Comparison of ENCODE assay signal across 35 cellular contexts in the genomic region with DNA sequence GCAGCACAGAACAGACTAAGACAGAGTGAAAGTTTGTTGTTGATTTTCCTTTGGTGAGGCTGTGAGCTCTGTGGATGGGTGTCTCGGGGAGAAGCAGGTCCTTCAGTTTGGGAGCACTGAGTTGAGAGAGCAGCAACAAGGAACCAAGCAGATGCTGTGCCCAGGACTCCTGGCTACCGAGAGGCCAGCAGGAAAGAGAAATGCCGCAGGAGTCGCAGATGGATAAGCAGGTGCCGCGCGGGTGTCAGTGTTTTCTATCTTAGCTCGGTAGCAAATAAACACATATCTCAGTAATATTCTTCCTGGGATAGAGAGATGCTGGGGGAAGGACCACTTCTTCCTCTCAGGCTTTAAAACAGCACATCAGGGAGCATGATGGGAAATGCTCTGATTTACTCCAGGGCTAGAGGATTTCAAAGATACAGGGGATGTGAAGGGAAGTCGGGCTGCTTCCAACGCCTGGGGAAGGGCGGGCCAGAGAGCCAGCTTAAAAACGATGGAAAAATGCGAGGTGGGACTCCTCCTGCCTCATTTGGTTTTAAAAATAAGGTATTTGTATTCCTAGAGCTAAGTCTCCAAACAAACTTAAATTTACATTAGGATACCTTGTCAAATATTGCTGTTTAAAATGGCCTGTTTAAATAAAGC.
"Had no signal": no experiment of that assay in that cellular context is flagged by ENCODE, and none has a peak within 500 bp of the region (broad histone marks: within the 10 kb centered on the region; RNA-seq: fewer than 3 reads in every experiment).

No MANE protein-coding gene starts in this region.

- H3K36me3 ChIP-seq: ascending aorta, cardiac muscle cell had no signal

- H3K4me1 ChIP-seq: ascending aorta had no signal

- H3K27me3 Mint-ChIP-seq: activated naive CD8-positive, alpha-beta T cell treated with anti-CD3 and anti-CD28 coated beads, Interleukin-2, amount 10 ng/mL, durations not matched to agents 7 days and 5 days had no signal

- H3K4me3 ChIP-seq: ascending aorta, cardiac muscle cell had no signal

- H3K4me1 Mint-ChIP-seq: activated CD4-positive, alpha-beta memory T cell treated with anti-CD3 and anti-CD28 coated beads, Interleukin-2, amount 10 ng/mL, durations not matched to agents 7 days and 5 days; activated CD4-positive, alpha-beta T cell treated with anti-CD3 and anti-CD28 coated beads for 36 hours; activated CD4-positive, alpha-beta T cell treated with anti-CD3 and anti-CD28 coated beads, Interleukin-2, amount 10 ng/mL, durations not matched to agents 7 days and 5 days; activated CD8-positive, alpha-beta memory T cell treated with anti-CD3 and anti-CD28 coated beads, Interleukin-2, amount 10 ng/mL, durations not matched to agents 7 days and 5 days; activated naive CD4-positive, alpha-beta T cell treated with anti-CD3 and anti-CD28 coated beads, Interleukin-2, amount 10 ng/mL, durations not matched to agents 7 days and 5 days; activated naive CD4-positive, alpha-beta T cell treated with anti-CD3 and anti-CD28 coated beads, Interleukin-2, amount 50 U/mL, for 24 hours; activated naive CD8-positive, alpha-beta T cell treated with anti-CD3 and anti-CD28 coated beads, Interleukin-2, amount 10 ng/mL, durations not matched to agents 7 days and 5 days; activated naive CD8-positive, alpha-beta T cell treated with anti-CD3 and anti-CD28 coated beads, Interleukin-2, amount 50 U/mL, for 24 hours had no signal

- ATAC-seq: activated CD4-positive, alpha-beta T cell treated with anti-CD3 and anti-CD28 coated beads for 36 hours; activated CD4-positive, CD25-positive, alpha-beta regulatory T cell treated with anti-CD3 and anti-CD28 coated beads, Interleukin-2, amount 50 U/mL, for 24 hours; activated CD8-positive, alpha-beta memory T cell treated with anti-CD3 and anti-CD28 coated beads, Interleukin-2, amount 10 ng/mL, durations not matched to agents 7 days and 5 days; activated CD8-positive, alpha-beta T cell treated with anti-CD3 and anti-CD28 coated beads, Interleukin-2, amount 10 ng/mL, durations not matched to agents 7 days and 5 days; activated naive CD8-positive, alpha-beta T cell treated with anti-CD3 and anti-CD28 coated beads, Interleukin-2, amount 50 U/mL, for 24 hours had no signal

- H3K9me3 Mint-ChIP-seq: activated CD4-positive, alpha-beta memory T cell treated with anti-CD3 and anti-CD28 coated beads, Interleukin-2, amount 10 ng/mL, durations not matched to agents 7 days and 5 days; activated CD4-positive, alpha-beta T cell treated with anti-CD3 and anti-CD28 coated beads, Interleukin-2, amount 10 ng/mL, durations not matched to agents 7 days and 5 days; activated naive CD4-positive, alpha-beta T cell treated with anti-CD3 and anti-CD28 coated beads, Interleukin-2, amount 10 ng/mL, durations not matched to agents 7 days and 5 days; activated naive CD4-positive, alpha-beta T cell treated with anti-CD3 and anti-CD28 coated beads, Interleukin-2, amount 50 U/mL, for 24 hours; activated naive CD8-positive, alpha-beta T cell treated with anti-CD3 and anti-CD28 coated beads, Interleukin-2, amount 10 ng/mL, durations not matched to agents 7 days and 5 days; activated naive CD8-positive, alpha-beta T cell treated with anti-CD3 and anti-CD28 coated beads, Interleukin-2, amount 50 U/mL, for 24 hours; activated T-cell treated with anti-CD3 and anti-CD28 coated beads, Interleukin-2, amount 50 U/mL, for 24 hours; activated T-helper 2 cell treated with anti-CD3 and anti-CD28 coated beads, Interferon-gamma antibody, Interleukin-2, Interleukin-4, amounts not matched to agents 10 μg/mL and 5 μg/mL and 100 μg/mL, durations not matched to agents 14 hours and 24 hours and 36 hours; brain; T-helper 1 cell treated with Interleukin-12 subunit alpha and Interleukin-12 subunit beta and Interleukin-4 antibody, amounts not matched to agents 30 μg/mL and 1 μg/mL, for 36 hours; T-helper 2 cell treated with Interferon-gamma antibody and Interleukin-4, amounts not matched to agents 5 μg/mL and 100 μg/mL, for 36 hours had no signal

- H3K27ac Mint-ChIP-seq: activated CD4-positive, alpha-beta memory T cell treated with anti-CD3 and anti-CD28 coated beads, Interleukin-2, amount 10 ng/mL, durations not matched to agents 7 days and 5 days; activated CD4-positive, alpha-beta T cell treated with anti-CD3 and anti-CD28 coated beads for 36 hours; activated CD4-positive, alpha-beta T cell treated with anti-CD3 and anti-CD28 coated beads, Interleukin-2, amount 10 ng/mL, durations not matched to agents 7 days and 5 days; activated CD8-positive, alpha-beta memory T cell treated with anti-CD3 and anti-CD28 coated beads, Interleukin-2, amount 10 ng/mL, durations not matched to agents 7 days and 5 days; activated CD8-positive, alpha-beta T cell treated with anti-CD3 and anti-CD28 coated beads, Interleukin-2, amount 10 ng/mL, durations not matched to agents 7 days and 5 days; activated naive CD4-positive, alpha-beta T cell treated with anti-CD3 and anti-CD28 coated beads, Interleukin-2, amount 10 ng/mL, durations not matched to agents 7 days and 5 days; activated naive CD4-positive, alpha-beta T cell treated with anti-CD3 and anti-CD28 coated beads, Interleukin-2, amount 50 U/mL, for 24 hours; activated naive CD8-positive, alpha-beta T cell; activated naive CD8-positive, alpha-beta T cell treated with anti-CD3 and anti-CD28 coated beads, Interleukin-2, amount 10 ng/mL, durations not matched to agents 7 days and 5 days; activated naive CD8-positive, alpha-beta T cell treated with anti-CD3 and anti-CD28 coated beads, Interleukin-2, amount 50 U/mL, for 24 hours; activated T-cell treated with anti-CD3 and anti-CD28 coated beads, Interleukin-2, amount 50 U/mL, for 24 hours; activated T-helper 2 cell treated with anti-CD3 and anti-CD28 coated beads, Interferon-gamma antibody, Interleukin-2, Interleukin-4, amounts not matched to agents 10 μg/mL and 5 μg/mL and 100 μg/mL, durations not matched to agents 14 hours and 24 hours and 36 hours; T-helper 1 cell treated with Interleukin-12 subunit alpha and Interleukin-12 subunit beta and Interleukin-4 antibody, amounts not matched to agents 30 μg/mL and 1 μg/mL, for 36 hours; T-helper 2 cell treated with Interferon-gamma antibody and Interleukin-4, amounts not matched to agents 5 μg/mL and 100 μg/mL, for 36 hours had no signal

- H3K9me3 ChIP-seq: ascending aorta had no signal

- H3K27ac ChIP-seq: ascending aorta, cardiac muscle cell, VCaP had no signal

- H3K4me3 Mint-ChIP-seq: activated CD4-positive, alpha-beta memory T cell treated with anti-CD3 and anti-CD28 coated beads, Interleukin-2, amount 10 ng/mL, durations not matched to agents 7 days and 5 days; activated CD4-positive, alpha-beta T cell treated with anti-CD3 and anti-CD28 coated beads for 36 hours; activated CD4-positive, alpha-beta T cell treated with anti-CD3 and anti-CD28 coated beads, Interleukin-2, amount 10 ng/mL, durations not matched to agents 7 days and 5 days; activated CD8-positive, alpha-beta memory T cell treated with anti-CD3 and anti-CD28 coated beads, Interleukin-2, amount 10 ng/mL, durations not matched to agents 7 days and 5 days; activated CD8-positive, alpha-beta T cell treated with anti-CD3 and anti-CD28 coated beads, Interleukin-2, amount 10 ng/mL, durations not matched to agents 7 days and 5 days; activated naive CD4-positive, alpha-beta T cell treated with anti-CD3 and anti-CD28 coated beads, Interleukin-2, amount 10 ng/mL, durations not matched to agents 7 days and 5 days; activated naive CD4-positive, alpha-beta T cell treated with anti-CD3 and anti-CD28 coated beads, Interleukin-2, amount 50 U/mL, for 24 hours; activated naive CD8-positive, alpha-beta T cell; activated naive CD8-positive, alpha-beta T cell treated with anti-CD3 and anti-CD28 coated beads, Interleukin-2, amount 10 ng/mL, durations not matched to agents 7 days and 5 days; activated naive CD8-positive, alpha-beta T cell treated with anti-CD3 and anti-CD28 coated beads, Interleukin-2, amount 50 U/mL, for 24 hours; activated T-cell treated with anti-CD3 and anti-CD28 coated beads, Interleukin-2, amount 50 U/mL, for 24 hours; brain; T-helper 1 cell treated with Interleukin-12 subunit alpha and Interleukin-12 subunit beta and Interleukin-4 antibody, amounts not matched to agents 30 μg/mL and 1 μg/mL, for 36 hours; T-helper 2 cell treated with Interferon-gamma antibody and Interleukin-4, amounts not matched to agents 5 μg/mL and 100 μg/mL, for 36 hours had no signal

- H3K27me3 ChIP-seq: ascending aorta, cardiac muscle cell had no signal

- H3K36me3 Mint-ChIP-seq: activated CD8-positive, alpha-beta memory T cell treated with anti-CD3 and anti-CD28 coated beads, Interleukin-2, amount 10 ng/mL, durations not matched to agents 7 days and 5 days; activated naive CD4-positive, alpha-beta T cell treated with anti-CD3 and anti-CD28 coated beads, Interleukin-2, amount 10 ng/mL, durations not matched to agents 7 days and 5 days; activated naive CD4-positive, alpha-beta T cell treated with anti-CD3 and anti-CD28 coated beads, Interleukin-2, amount 50 U/mL, for 24 hours; activated naive CD8-positive, alpha-beta T cell; activated naive CD8-positive, alpha-beta T cell treated with anti-CD3 and anti-CD28 coated beads, Interleukin-2, amount 10 ng/mL, durations not matched to agents 7 days and 5 days; brain had no signal

- DNase-seq: activated CD4-positive, alpha-beta memory T cell treated with anti-CD3 and anti-CD28 coated beads, Interleukin-2, amount 10 ng/mL, durations not matched to agents 7 days and 5 days; activated CD4-positive, alpha-beta T cell treated with anti-CD3 and anti-CD28 coated beads for 1 hour; activated CD4-positive, alpha-beta T cell treated with anti-CD3 and anti-CD28 coated beads for 36 hours; activated CD4-positive, alpha-beta T cell treated with anti-CD3 and anti-CD28 coated beads for 48 hours; activated CD4-positive, alpha-beta T cell treated with anti-CD3 and anti-CD28 coated beads, Interleukin-2, amount 10 ng/mL, durations not matched to agents 7 days and 5 days; activated CD4-positive, alpha-beta T cell treated with anti-CD3 and anti-CD28 coated beads, Interleukin-2, amount 50 U/mL, for 48 hours; activated CD4-positive, CD25-positive, alpha-beta regulatory T cell; activated CD8-positive, alpha-beta memory T cell treated with anti-CD3 and anti-CD28 coated beads for 24 hours; activated CD8-positive, alpha-beta memory T cell treated with anti-CD3 and anti-CD28 coated beads, Interleukin-2, amount 10 ng/mL, durations not matched to agents 7 days and 5 days; activated CD8-positive, alpha-beta memory T cell treated with anti-CD3 and anti-CD28 coated beads, Interleukin-2, amount 50 U/mL, for 48 hours; activated CD8-positive, alpha-beta T cell treated with anti-CD3 and anti-CD28 coated beads, Interleukin-2, amount 10 ng/mL, durations not matched to agents 7 days and 5 days; activated effector memory CD4-positive, alpha-beta T cell treated with Interleukin-2 at 50 U/mL for 16 hours; activated gamma-delta T cell; activated naive CD4-positive, alpha-beta T cell treated with anti-CD3 and anti-CD28 coated beads, Interleukin-2, amount 10 ng/mL, durations not matched to agents 7 days and 5 days; activated naive CD4-positive, alpha-beta T cell treated with Interleukin-2 at 50 U/mL for 16 hours; activated naive CD8-positive, alpha-beta T cell treated with anti-CD3 and anti-CD28 coated beads, Interleukin-2, amount 10 ng/mL, durations not matched to agents 7 days and 5 days; activated naive CD8-positive, alpha-beta T cell treated with anti-CD3 and anti-CD28 coated beads, Interleukin-2, amount 50 U/mL, for 24 hours; activated T-cell treated with anti-CD3 and anti-CD28 coated beads, Interleukin-2, amount 50 U/mL, for 24 hours; activated T-cell treated with anti-CD3 and anti-CD28 coated beads, Interleukin-2, amount 50 U/mL, for 48 hours; amygdala; anterior cingulate cortex; central memory CD4-positive, alpha-beta T cell; T-helper 1 cell; T-helper 2 cell; T-helper 9 cell had no signal
